Comparison of ENCODE assay signal across 8 cellular contexts in the genomic region with DNA sequence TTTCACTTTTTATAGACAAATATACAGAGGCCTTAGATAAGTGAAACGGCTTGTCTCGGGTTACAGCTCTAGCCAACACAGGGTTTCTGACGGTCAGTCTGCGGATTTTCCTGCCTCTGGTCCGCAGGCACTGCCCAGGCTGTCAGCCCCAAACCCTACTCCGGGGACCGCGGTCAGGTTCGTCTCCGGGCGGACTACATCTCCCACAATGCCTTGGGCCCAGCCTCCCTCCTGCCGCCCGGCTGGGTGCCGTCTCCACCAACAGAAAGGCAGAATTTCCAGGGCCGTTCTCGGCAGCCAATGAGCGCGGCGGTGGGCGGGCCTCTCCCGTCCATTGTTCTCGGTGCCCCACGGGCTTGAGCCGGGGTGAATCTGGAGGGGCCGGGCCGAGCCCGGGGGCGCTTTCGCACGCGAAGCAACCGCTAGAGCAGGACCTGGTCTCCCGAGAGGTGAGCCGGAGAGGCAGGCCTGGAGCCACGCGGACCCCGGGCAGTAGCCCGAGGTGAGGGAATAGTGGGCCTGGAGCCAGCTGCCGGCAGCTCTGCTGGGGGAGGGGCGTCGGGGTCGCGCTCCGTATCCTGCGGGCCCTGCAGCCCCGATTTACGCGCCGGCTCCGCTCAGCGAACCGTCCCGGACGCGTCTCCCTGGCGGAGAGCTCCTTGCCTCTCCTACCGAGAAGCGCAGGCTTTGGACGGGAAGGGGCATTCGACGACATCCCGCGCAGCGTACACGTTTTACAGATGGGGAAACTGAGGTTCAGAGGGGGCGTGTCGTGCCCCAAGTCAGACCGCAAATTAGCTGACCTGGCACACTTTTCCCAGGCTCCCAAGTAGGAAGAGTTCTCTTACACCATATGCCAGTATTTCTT. TPM values are rescaled to one million over a fixed set of nuclear protein-coding genes. Genes with fewer than 3 reads are reported as not detected.
DNase-seq lines count a peak whose midpoint lies in the region; TF ChIP-seq lines count a peak whose summit lies in the region.

A gene (plus strand): TSS at position 323 of the 868 bp plus-strand sequence. CDS start 2,919 bp downstream, outside the sequence.

- no peak for TF ChIP-seq POLR2A in stomach (IDR thresholded peaks at IDR 0.05)

- H3K9me3 ChIP-seq in MM.1S (replicated peaks; ENCODE audit: insufficient read depth, low read length) (no peaks in the 10 kb centered on the region), stomach (no peaks in the 10 kb centered on the region)

- no peaks in the 10 kb centered on the region for H3K9me3 Mint-ChIP-seq in neural crest cell

- WGBS in stomach, 5 donors: 0 to 1% (median 0%) methylated on average over 29 to 68 of the region's 68 CpGs

- peaks cover 52% of the 10 kb centered on the region for H3K4me1 Mint-ChIP-seq in neural crest cell

- DNase-seq in G401 (ENCODE audit: low spot score) (peak; percentile 95), HCEC 1CT (peak; percentile 96), MM.1S (peak; percentile 93), SHP77 treated with DMSO at 0.1 percent for 48 hours (lab: John Stamatoyannopoulos, UW) (peak; percentile 86), activated gamma-delta T cell treated with Interleukin-2 at 50 U/mL for 16 hours (peak; percentile 92), foreskin fibroblast (peak; percentile 91 to 98), neural crest cell (ENCODE audit: low read depth, low spot score) (peak; percentile 97), stomach (peak; percentile 96)

- peak within 1 kb of the TSS; percentile 93 for H3K27ac Mint-ChIP-seq in neural crest cell (ENCODE audit: unreplicated experiment)

- H3K4me3 ChIP-seq in MM.1S (ENCODE audit: low read length) (peak within 1 kb of the TSS; percentile 88), foreskin fibroblast (ENCODE audit: low read depth in 1 of 2, low read length in 2 of 2) (peak within 1 kb of the TSS; percentile 78 to 92), stomach (peak within 1 kb of the TSS; percentile 69 to 92 (median 80))

- H3K27me3 Mint-ChIP-seq in neural crest cell (ENCODE audit: low read depth): peaks cover 7% of the 10 kb centered on the region

- in situ Hi-C loops in G401 (cut with HindIII; ENCODE audit: low sequenced_read_pairs): no loop called here

- TF ChIP-seq CTCF in MM.1S (IDR thresholded peaks at IDR 0.05; ENCODE audit: low read length) (no peak), foreskin fibroblast (IDR thresholded peaks at IDR 0.05; ENCODE audit: low read depth, low read length) (no peak), neural crest cell (conservative IDR thresholded peaks at IDR 0.05) (no peak), stomach (IDR thresholded peaks at IDR 0.05) (no peak)

- H3K36me3 ChIP-seq in MM.1S (replicated peaks; ENCODE audit: insufficient read depth, low read length): no peaks in the 10 kb centered on the region
- H3K36me3 ChIP-seq in stomach: peaks cover 0 to 20% (median 14%) of the 10 kb centered on the region in 4 donors

- H3K79me2 ChIP-seq in MM.1S (ENCODE audit: low read length): no peaks in the 10 kb centered on the region

- no peaks in the 10 kb centered on the region for H3K9me2 ChIP-seq in MM.1S (replicated peaks; ENCODE audit: insufficient read depth, low read length)

- H3K4me1 ChIP-seq in MM.1S (ENCODE audit: low read length) (peaks cover 20% of the 10 kb centered on the region), stomach (peaks cover under 1 to 65% (median 44%) of the 10 kb centered on the region in 4 donors)

- H3K4me2 ChIP-seq in MM.1S (ENCODE audit: low read depth, low read length): peak within 1 kb of the TSS; percentile 84

- peak within 1 kb of the TSS; percentile 84 for H2AFZ ChIP-seq in MM.1S (ENCODE audit: low read length)

- H3F3A ChIP-seq in MM.1S (ENCODE audit: insufficient read depth, low read length): peaks cover 7% of the 10 kb centered on the region; the same call in 1 of the 2 replicates

- no peaks in the 10 kb centered on the region for H4K20me1 ChIP-seq in MM.1S (ENCODE audit: insufficient read depth, low read length)

- no peak for TF ChIP-seq EP300 in stomach (IDR thresholded peaks at IDR 0.05)

- peaks cover 10% of the 10 kb centered on the region for H3K36me3 Mint-ChIP-seq in neural crest cell (ENCODE audit: low read depth)

- intact Hi-C loops in stomach (cut with DNase I; ENCODE audit: low total_unique reads): no loop called here

- H3K27ac ChIP-seq in MM.1S (ENCODE audit: low read length) (no peak within 1 kb of the TSS), stomach (peak within 1 kb of the TSS; percentile 80 to 89 (median 82))

- H3K4me3 Mint-ChIP-seq in neural crest cell: peak within 1 kb of the TSS; percentile 93

- peak within 1 kb of the TSS; percentile 51; the same call in 1 of the 2 replicates for H3K9ac ChIP-seq in MM.1S (ENCODE audit: low read length)

- H3K27me3 ChIP-seq in MM.1S (replicated peaks; ENCODE audit: insufficient read depth, low read length) (no peaks in the 10 kb centered on the region), stomach (no peaks in the 10 kb centered on the region)

RNA-seq across cellular contexts. Expression of the gene that starts here (rescaled TPM):
- total RNA-seq in G401 (2014; rRNA removed; shearing (Covaris generic)): 11.9 and 17.6 TPM in 2 replicates
- total RNA-seq in neural crest cell (21.1 and 21.7 TPM in 2 replicates), stomach (10 to 100 TPM in 2 of 5 donors, 1 to 10 TPM in 3; 1.2 to 28.1 (median 7.3) TPM)
- polyA plus RNA-seq in stomach: 1 to 10 TPM; 3.0 to 8.5 (median 5.7) TPM
